Comparison of ENCODE assay signal across 8 cellular contexts in the genomic region with DNA sequence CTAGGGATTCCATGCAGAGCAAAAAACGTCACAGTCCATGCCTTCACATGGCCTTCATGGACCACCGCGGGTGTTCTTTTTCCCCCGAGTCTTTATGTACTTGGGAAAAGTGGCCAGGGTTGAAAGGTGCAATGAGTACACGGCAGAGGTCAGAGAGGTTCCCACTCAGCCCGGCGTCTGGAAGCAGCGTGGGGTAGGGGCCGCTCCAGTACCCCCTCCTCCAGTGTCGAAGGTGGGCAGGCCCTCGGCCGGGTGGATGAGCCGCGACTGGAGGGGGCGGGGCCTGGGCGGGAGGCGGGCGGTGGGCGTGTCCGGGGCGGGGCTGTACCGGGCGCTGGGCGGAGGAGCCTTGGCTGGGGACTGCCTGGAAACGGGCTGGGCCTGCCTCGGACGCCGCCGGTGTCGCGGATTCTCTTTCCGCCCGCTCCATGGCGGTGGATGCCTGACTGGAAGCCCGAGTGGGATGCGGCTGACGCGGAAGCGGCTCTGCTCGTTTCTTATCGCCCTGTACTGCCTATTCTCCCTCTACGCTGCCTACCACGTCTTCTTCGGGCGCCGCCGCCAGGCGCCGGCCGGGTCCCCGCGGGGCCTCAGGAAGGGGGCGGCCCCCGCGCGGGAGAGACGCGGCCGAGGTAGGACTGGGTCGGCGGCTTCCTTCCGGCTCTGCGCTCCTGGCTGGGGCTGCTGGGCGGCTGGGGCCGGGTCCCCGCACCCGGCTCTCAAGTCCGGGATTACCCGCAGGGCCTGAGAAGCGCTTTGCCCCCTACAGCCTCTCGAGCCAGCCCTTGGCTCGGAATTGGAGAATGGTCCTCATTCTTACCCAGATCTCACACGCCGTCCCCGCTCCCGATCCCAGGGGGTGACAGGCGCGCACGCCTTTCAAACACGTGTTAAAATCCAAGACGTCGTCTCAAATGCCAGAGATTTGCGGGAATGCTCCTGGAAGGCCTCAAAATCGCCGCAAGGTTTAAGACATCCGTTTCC. TPM values are rescaled to one million over a fixed set of nuclear protein-coding genes. Genes with fewer than 3 reads are reported as not detected.
DNase-seq lines count a peak whose midpoint lies in the region; ATAC-seq and TF ChIP-seq lines count a peak whose summit lies in the region.

A gene with protein sequence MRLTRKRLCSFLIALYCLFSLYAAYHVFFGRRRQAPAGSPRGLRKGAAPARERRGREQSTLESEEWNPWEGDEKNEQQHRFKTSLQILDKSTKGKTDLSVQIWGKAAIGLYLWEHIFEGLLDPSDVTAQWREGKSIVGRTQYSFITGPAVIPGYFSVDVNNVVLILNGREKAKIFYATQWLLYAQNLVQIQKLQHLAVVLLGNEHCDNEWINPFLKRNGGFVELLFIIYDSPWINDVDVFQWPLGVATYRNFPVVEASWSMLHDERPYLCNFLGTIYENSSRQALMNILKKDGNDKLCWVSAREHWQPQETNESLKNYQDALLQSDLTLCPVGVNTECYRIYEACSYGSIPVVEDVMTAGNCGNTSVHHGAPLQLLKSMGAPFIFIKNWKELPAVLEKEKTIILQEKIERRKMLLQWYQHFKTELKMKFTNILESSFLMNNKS (plus strand): TSS at position 412 of the 984 bp plus-strand sequence. CDS start 52 bp downstream, at position 464.

- H3K9me2 ChIP-seq in OCI-LY7 (ENCODE audit: insufficient read depth, low read length) = no peaks in the 10 kb centered on the region; the same call in 1 of the 2 replicates

- H3K27me3 ChIP-seq in HUES6 (ENCODE audit: control insufficient read depth, insufficient read depth, low read length) = no peaks in the 10 kb centered on the region
- H3K27me3 ChIP-seq in mononuclear cell (ENCODE audit: insufficient read depth, low read length) = no peaks in the 10 kb centered on the region

- CTCF ChIA-PET in OCI-LY7 (lab: Charles Lee; ENCODE audit: unreplicated experiment) = no interaction called here

- H3K4me3 ChIP-seq in HUES6 (ENCODE audit: low read depth, low read length) (peak within 1 kb of the TSS; percentile 98), OCI-LY7 (ENCODE audit: low read depth, low read length, poor library complexity, severe bottlenecking) (peak within 1 kb of the TSS; percentile 98), mononuclear cell (ENCODE audit: low read length) (peak within 1 kb of the TSS; percentile 83)

- H3K36me3 ChIP-seq in HUES6 (ENCODE audit: control insufficient read depth, insufficient read depth, low read length) (peaks cover 32% of the 10 kb centered on the region), OCI-LY7 (ENCODE audit: insufficient read depth, low read length) (peaks cover 36% of the 10 kb centered on the region)

- no peak for TF ChIP-seq CTCF in OCI-LY7 (conservative IDR thresholded peaks at IDR 0.05; ENCODE audit: low read length)

- DNase-seq in DMS 273 (lab: John Stamatoyannopoulos, UW; ENCODE audit: unreplicated experiment) = peak; percentile 87
- DNase-seq in OCI-LY7 (ENCODE audit: low spot score) = peak; percentile 85
- peak; percentile 80 for DNase-seq in activated T-cell treated with anti-CD3 and anti-CD28 coated beads for 24 hours (ENCODE audit: low read depth)
- DNase-seq in epidermal melanocyte (ENCODE audit: insufficient read length, low spot score) = peak; percentile 72
- DNase-seq in stimulated activated CD8-positive, alpha-beta memory T cell treated with anti-CD3 and anti-CD28 coated beads, Interleukin-4, amount 100 ng/mL, for 24 hours (ENCODE audit: low read depth) = peak; percentile 74

- H3K27ac ChIP-seq in HUES6 (ENCODE audit: low read depth, low read length) = peak within 1 kb of the TSS; percentile 95
- peak within 1 kb of the TSS; percentile 64 for H3K27ac ChIP-seq in OCI-LY7 (ENCODE audit: low read depth, low read length, poor library complexity, severe bottlenecking)

- no peaks in the 10 kb centered on the region for H3K9me3 ChIP-seq in HUES6 (ENCODE audit: control insufficient read depth, insufficient read depth, low read depth, low read length)
- no peaks in the 10 kb centered on the region for H3K9me3 ChIP-seq in OCI-LY7 (ENCODE audit: low read length)
- no peaks in the 10 kb centered on the region for H3K9me3 ChIP-seq in mononuclear cell (ENCODE audit: low read depth, low read length)

- peaks cover 20% of the 10 kb centered on the region; the same call in 1 of the 2 replicates for H3K79me2 ChIP-seq in OCI-LY7 (ENCODE audit: insufficient read depth, low read depth, low read length)

- H3K9ac ChIP-seq in HUES6 (ENCODE audit: low read length) = peak within 1 kb of the TSS; percentile 100

- peak; percentile 92 for ATAC-seq in GM21447 (IDR thresholded peaks at IDR 0.05; ENCODE audit: unreplicated experiment)

- BruUV-seq in OCI-LY7 (replicated peaks; lab: Mats Ljungman, UMichigan) = no TSS peak

- H3K4me1 ChIP-seq in HUES6 (ENCODE audit: control insufficient read depth, insufficient read depth, low read length) (0 out of 2 replicates have a peak, but pooled peaks cover 3% of the 10 kb centered on the region), OCI-LY7 (ENCODE audit: insufficient read depth, low read length, poor library complexity, severe bottlenecking) (peaks cover 13% of the 10 kb centered on the region), mononuclear cell (ENCODE audit: insufficient read depth, low read length) (peaks cover 10% of the 10 kb centered on the region)

- POLR2A ChIA-PET in OCI-LY7 (lab: Charles Lee) = no interaction called here

- intact Hi-C loops in OCI-LY7 (cut with micrococcal nuclease; ENCODE audit: unreplicated experiment) = loop anchor here (2.0 kb wide), 1 partner anchor 625 kb away; a partner anchor contains a TSS

- H2AFZ ChIP-seq in OCI-LY7 (ENCODE audit: low read length) = peak within 1 kb of the TSS; percentile 98

- H4K20me1 ChIP-seq in OCI-LY7 (ENCODE audit: insufficient read depth, low read length) = no peaks in the 10 kb centered on the region

- H3K4me2 ChIP-seq in OCI-LY7 (ENCODE audit: low read length) = peak within 1 kb of the TSS; percentile 94

RNA-seq across cellular contexts. Expression of the gene that starts here (rescaled TPM):
- 10.7 and 15.7 TPM in 2 replicates for total RNA-seq in OCI-LY7 (2014; rRNA removed; shearing (Covaris generic))
- 23.3 and 23.5 TPM in 2 replicates for total RNA-seq in OCI-LY7 (2022)
- total RNA-seq in mononuclear cell = 6.2 TPM

Comparison
In these comparisons a context has a peak if more than half of its experiments do, and no peak if none do; other contexts are left out.
1. Peak in every context shown above with its lines: DNase-seq, ATAC-seq, H3K4me3 ChIP-seq and H3K27ac ChIP-seq.